ENCODE assay signal across 8 cellular contexts in genomic region chr13:51818771-51819511, GRCh38. TPM values are rescaled to one million over a fixed set of nuclear protein-coding genes. Genes with fewer than 3 reads are reported as not detected.
DNase-seq lines count a peak whose midpoint lies in the region; ATAC-seq and TF ChIP-seq lines count a peak whose summit lies in the region.

No MANE protein-coding gene starts in this region.

- H3K36me3 Mint-ChIP-seq in activated naive CD4-positive, alpha-beta T cell treated with anti-CD3 and anti-CD28 coated beads, Interleukin-2, amount 50 U/mL, for 72 hours = no peaks in the 10 kb centered on the region
- H3K36me3 Mint-ChIP-seq in nephron progenitor cell (ENCODE audit: low read depth) = no peaks in the 10 kb centered on the region

- no peak overlapping the region for H3K4me3 ChIP-seq in BLaER1 treated with 17β-estradiol and CSF1 and Interleukin-3, amounts not matched to agents 10 nM and 100 nM

- peak overlapping the region; percentile 86 to 92 for H3K27ac Mint-ChIP-seq in activated naive CD4-positive, alpha-beta T cell treated with anti-CD3 and anti-CD28 coated beads, Interleukin-2, amount 50 U/mL, for 72 hours
- peak overlapping the region; percentile 33 for H3K27ac Mint-ChIP-seq in nephron progenitor cell

- no peak overlapping the region for H3K4me3 Mint-ChIP-seq in nephron progenitor cell

- H3K27me3 ChIP-seq in BLaER1 treated with 17β-estradiol and CSF1 and Interleukin-3, amounts not matched to agents 10 nM and 100 nM = no peaks in the 10 kb centered on the region

- peak overlapping the region; percentile 72 to 93 (median 88); a peak in 21 of 22 replicates for H3K27ac ChIP-seq in BLaER1 treated with 17β-estradiol and CSF1 and Interleukin-3, amounts not matched to agents 10 nM and 100 nM

- TF ChIP-seq CTCF in nephron progenitor cell (IDR thresholded peaks at IDR 0.05) = no peak

- peak overlapping the region in 3 of 11 experiments; percentile 2 to 58 (median 51); a peak in 3 of 22 replicates for H3K9ac ChIP-seq in BLaER1 treated with 17β-estradiol and CSF1 and Interleukin-3, amounts not matched to agents 10 nM and 100 nM

- peaks cover 33% of the 10 kb centered on the region for H3K27me3 Mint-ChIP-seq in nephron progenitor cell (ENCODE audit: low read depth, poor library complexity)

- no peaks in the 10 kb centered on the region for H3K36me3 ChIP-seq in BLaER1 treated with 17β-estradiol and CSF1 and Interleukin-3, amounts not matched to agents 10 nM and 100 nM

- peak; percentile 42 to 70 for ATAC-seq in activated naive CD4-positive, alpha-beta T cell treated with anti-CD3 and anti-CD28 coated beads, Interleukin-2, amount 50 U/mL, for 72 hours
- ATAC-seq in GM21447 (IDR thresholded peaks at IDR 0.05; ENCODE audit: unreplicated experiment) = no peak
- no peak for ATAC-seq in HG03565 (IDR thresholded peaks at IDR 0.05; ENCODE audit: unreplicated experiment)
- no peak for ATAC-seq in GM19324 (IDR thresholded peaks at IDR 0.05; ENCODE audit: low FRiP score, unreplicated experiment)
- ATAC-seq in esophagus mucosa = no peak

- H3K4me1 Mint-ChIP-seq in nephron progenitor cell = peaks cover 27% of the 10 kb centered on the region

- peaks cover 74 to 99% (median 86%) of the 10 kb centered on the region in 10 experiments for H3K4me1 ChIP-seq in BLaER1 treated with 17β-estradiol and CSF1 and Interleukin-3, amounts not matched to agents 10 nM and 100 nM

- H3K9me3 Mint-ChIP-seq in activated naive CD4-positive, alpha-beta T cell treated with anti-CD3 and anti-CD28 coated beads, Interleukin-2, amount 50 U/mL, for 72 hours = no peaks in the 10 kb centered on the region
- no peaks in the 10 kb centered on the region for H3K9me3 Mint-ChIP-seq in nephron progenitor cell

- no peaks in the 10 kb centered on the region for H3K9me3 ChIP-seq in BLaER1 treated with 17β-estradiol and CSF1 and Interleukin-3, amounts not matched to agents 10 nM and 100 nM (replicated peaks in 1 of 11)

- H4K20me1 ChIP-seq in BLaER1 treated with 17β-estradiol and CSF1 and Interleukin-3, amounts not matched to agents 10 nM and 100 nM = no peaks in the 10 kb centered on the region

- DNase-seq in H4 (ENCODE audit: low spot score) = peak; percentile 29
- DNase-seq in activated naive CD4-positive, alpha-beta T cell treated with anti-CD3 and anti-CD28 coated beads, Interleukin-2, amount 50 U/mL, for 72 hours (ENCODE audit: low spot score in 2 of 2) = peak; percentile 29 to 80
- no peak for DNase-seq in nephron progenitor cell

- peak overlapping the region; percentile 75 to 91 (median 83) for H3K4me2 ChIP-seq in BLaER1 treated with 17β-estradiol and CSF1 and Interleukin-3, amounts not matched to agents 10 nM and 100 nM

RNA-seq across cellular contexts. Expression of gene DHRS12, which starts 15.0 kb away (rescaled TPM):
- 0.27 and 2.7 TPM in 2 replicates for total RNA-seq in H4 (2014; rRNA removed; shearing (Covaris generic))
- 1 to 10 TPM; 2.0 to 7.2 TPM for total RNA-seq in activated naive CD4-positive, alpha-beta T cell treated with anti-CD3 and anti-CD28 coated beads, Interleukin-2, amount 50 U/mL, for 72 hours
- total RNA-seq in esophagus mucosa = 7.3 TPM

RNA-seq across cellular contexts. Expression of gene TMEM272, which starts 26.0 kb away (rescaled TPM):
- total RNA-seq in H4 (2014; rRNA removed; shearing (Covaris generic)) = not detected in 2 replicates
- total RNA-seq in activated naive CD4-positive, alpha-beta T cell treated with anti-CD3 and anti-CD28 coated beads, Interleukin-2, amount 50 U/mL, for 72 hours = under 1 TPM; 0.36 to 0.60 TPM
- total RNA-seq in esophagus mucosa = not detected

RNA-seq across cellular contexts. Expression of gene CCDC70, which starts 42.8 kb away (rescaled TPM):
- not detected in 2 replicates for total RNA-seq in H4 (2014; rRNA removed; shearing (Covaris generic))
- total RNA-seq in activated naive CD4-positive, alpha-beta T cell treated with anti-CD3 and anti-CD28 coated beads, Interleukin-2, amount 50 U/mL, for 72 hours = not detected
- total RNA-seq in esophagus mucosa = not detected

Comparison
In these comparisons a context has a peak if more than half of its experiments do, and no peak if none do; other contexts are left out.
1. ATAC-seq: peak in activated naive CD4-positive, alpha-beta T cell treated with anti-CD3 and anti-CD28 coated beads, Interleukin-2, amount 50 U/mL, for 72 hours (2 of 2); none in GM21447 (single experiment), HG03565 (single experiment), GM19324 (single experiment) and esophagus mucosa (single experiment).